Comparison of ENCODE assay signal across 16 cellular contexts in genomic region chr1:44326821-44327465, GRCh38. TPM values are rescaled to one million over a fixed set of nuclear protein-coding genes. Genes with fewer than 3 reads are reported as not detected.
DNase-seq lines count a peak whose midpoint lies in the region; ATAC-seq and TF ChIP-seq lines count a peak whose summit lies in the region.
"Had no signal": no experiment of that assay in that cellular context is flagged by ENCODE, and none has a peak within 500 bp of the region (broad histone marks: within the 10 kb centered on the region; RNA-seq: fewer than 3 reads in every experiment).

No MANE protein-coding gene starts in this region.

- peaks cover 2% of the 10 kb centered on the region; the same call in 1 of the 2 replicates for H3K27me3 Mint-ChIP-seq in HFFc6 (ENCODE audit: insufficient read depth)
- H3K27me3 Mint-ChIP-seq: naive B cell had no signal

- no peaks in the 10 kb centered on the region for H3K9me3 Mint-ChIP-seq in HFFc6
- H3K9me3 Mint-ChIP-seq: naive B cell had no signal

- CTCF ChIA-PET in RWPE1 (lab: Yijun Ruan, JAX) = interaction anchor here (0.6 to 1.1 kb wide), 4 partner anchors 9 to 268 kb away, joined by 3 to 5 read pairs (median 3); no protein-coding TSS in a partner anchor

- H3K27me3 ChIP-seq in smooth muscle cell (ENCODE audit: low read depth) (no peaks in the 10 kb centered on the region), uterus (no peaks in the 10 kb centered on the region)
- H3K27me3 ChIP-seq: BLaER1 treated with 17β-estradiol and CSF1 and Interleukin-3, amounts not matched to agents 10 nM and 100 nM; pancreas had no signal

- H3K36me3 ChIP-seq in smooth muscle cell (ENCODE audit: low read depth) = no peaks in the 10 kb centered on the region
- H3K36me3 ChIP-seq in uterus = no peaks in the 10 kb centered on the region
- H3K36me3 ChIP-seq: pancreas had no signal

- POLR2A ChIA-PET in RWPE1 (lab: Yijun Ruan, JAX; ENCODE audit: low non-redundant PET) = no interaction called here

- no peak overlapping the region for H2AFZ ChIP-seq in smooth muscle cell (ENCODE audit: low read depth)

- TF ChIP-seq CTCF in HFFc6 (IDR thresholded peaks at IDR 0.05) = no peak
- TF ChIP-seq CTCF in RWPE1 (conservative IDR thresholded peaks at IDR 0.05; ENCODE audit: low read depth) = no peak
- TF ChIP-seq CTCF in fibroblast of the aortic adventitia (IDR thresholded peaks at IDR 0.05; ENCODE audit: insufficient read depth, low read length) = no peak
- no peak for TF ChIP-seq CTCF in smooth muscle cell (IDR thresholded peaks at IDR 0.05; ENCODE audit: borderline replicate concordance, insufficient read depth, poor library complexity, severe bottlenecking)
- TF ChIP-seq CTCF in uterus (IDR thresholded peaks at IDR 0.05) = no peak

- intact Hi-C loops in uterus (cut with DNase I; ENCODE audit: low total_unique reads) = no loop called here

- H3K27ac ChIP-seq in RWPE1 (peak overlapping the region; percentile 90), smooth muscle cell (ENCODE audit: low read depth) (peak overlapping the region; percentile 87), uterus (peak overlapping the region in 1 of 2 donors; percentile 52)
- H3K27ac ChIP-seq: BLaER1 treated with 17β-estradiol and CSF1 and Interleukin-3, amounts not matched to agents 10 nM and 100 nM; KMS-11; lower lobe of right lung had no signal

- H3K79me2 ChIP-seq in smooth muscle cell (ENCODE audit: low read depth) = peaks cover 17% of the 10 kb centered on the region

- peaks cover 36% of the 10 kb centered on the region for H3K36me3 Mint-ChIP-seq in HFFc6 (ENCODE audit: low read depth)

- H3K4me1 Mint-ChIP-seq in HFFc6 (ENCODE audit: low read depth) = peaks cover 50% of the 10 kb centered on the region

- TF ChIP-seq POLR2A in uterus (IDR thresholded peaks at IDR 0.05) = no peak

- no peak overlapping the region for H3K4me3 Mint-ChIP-seq in HFFc6
- H3K4me3 Mint-ChIP-seq: naive B cell had no signal

- H3K9me3 ChIP-seq in smooth muscle cell (replicated peaks; ENCODE audit: low read depth) (no peaks in the 10 kb centered on the region), uterus (no peaks in the 10 kb centered on the region)
- H3K9me3 ChIP-seq: BLaER1 treated with 17β-estradiol and CSF1 and Interleukin-3, amounts not matched to agents 10 nM and 100 nM; lower lobe of right lung; pancreas had no signal

- peaks cover 15% of the 10 kb centered on the region for H3F3A ChIP-seq in smooth muscle cell (ENCODE audit: low read depth)

- peaks cover 31% of the 10 kb centered on the region for H4K20me1 ChIP-seq in smooth muscle cell (ENCODE audit: low read depth)

- peak overlapping the region; percentile 29 for H3K4me2 ChIP-seq in smooth muscle cell
- H3K4me2 ChIP-seq: BLaER1 treated with 17β-estradiol and CSF1 and Interleukin-3, amounts not matched to agents 10 nM and 100 nM; KMS-11 had no signal

- H3K27ac Mint-ChIP-seq in HFFc6 = peak overlapping the region; percentile 97

- H3K4me3 ChIP-seq in fibroblast of the aortic adventitia (ENCODE audit: low read depth, low read length) = no peak overlapping the region
- H3K4me3 ChIP-seq in smooth muscle cell = no peak overlapping the region
- H3K4me3 ChIP-seq in uterus = no peak overlapping the region
- H3K4me3 ChIP-seq: BLaER1 treated with 17β-estradiol and CSF1 and Interleukin-3, amounts not matched to agents 10 nM and 100 nM; lower lobe of right lung; pancreas; skin epidermis had no signal

- ATAC-seq in HG03039 (IDR thresholded peaks at IDR 0.05; ENCODE audit: unreplicated experiment) = no peak
- ATAC-seq: activated CD4-positive, CD25-positive, alpha-beta regulatory T cell treated with anti-CD3 and anti-CD28 coated beads, Interleukin-2, amount 50 U/mL, for 24 hours had no signal

- H3K4me1 ChIP-seq in smooth muscle cell (ENCODE audit: low read depth) (peaks cover 9% of the 10 kb centered on the region), uterus (no peaks in the 10 kb centered on the region)

- peak overlapping the region; percentile 33 for H3K9ac ChIP-seq in smooth muscle cell (ENCODE audit: low read depth)
- H3K9ac ChIP-seq: BLaER1 treated with 17β-estradiol and CSF1 and Interleukin-3, amounts not matched to agents 10 nM and 100 nM; KMS-11 had no signal

- DNase-seq in HFFc6 (no peak), RWPE1 (ENCODE audit: low spot score) (peak; percentile 47), fibroblast of the aortic adventitia (ENCODE audit: low read depth) (peak; percentile 32), smooth muscle cell (lab: John Stamatoyannopoulos, UW; ENCODE audit: unreplicated experiment) (no peak), uterus (no peak), NCI-H510A treated with DMSO at 0.1 percent for 48 hours (lab: John Stamatoyannopoulos, UW) (no peak), foreskin melanocyte (no peak)
- DNase-seq: activated effector memory CD4-positive, alpha-beta T cell treated with Interleukin-2 at 50 U/mL for 16 hours; naive B cell had no signal

RNA-seq across cellular contexts. Expression of gene ERI3, which starts 28.1 kb away (rescaled TPM):
- 10 to 100 TPM; 54.7 to 63.5 (median 58.3) TPM for total RNA-seq in HFFc6 (2021; fragmentation: NEBNext Ultra II Directional; extraction: Animal tissue kit (Norgen Biotek cat#: 25700))
- total RNA-seq in fibroblast of the aortic adventitia (ENCODE audit: low replicate concordance) (50.0 and 64.3 TPM in 2 replicates), smooth muscle cell (55.4 and 91.2 TPM in 2 replicates), uterus (10 to 100 TPM in 3 of 4 donors, 1 to 10 TPM in 1; 9.5 to 58.2 (median 45.6) TPM)
- polyA plus RNA-seq in smooth muscle cell = 98.2 and 112 TPM in 2 replicates

Comparison
In these comparisons a context has a peak if more than half of its experiments do, and no peak if none do; other contexts are left out.
1. DNase-seq: peak in RWPE1 (single experiment) and fibroblast of the aortic adventitia (single experiment); none in HFFc6 (single experiment), smooth muscle cell (single experiment), uterus (0 of 2), NCI-H510A treated with DMSO at 0.1 percent for 48 hours (single experiment) and foreskin melanocyte (single experiment).